In the genomic region with DNA sequence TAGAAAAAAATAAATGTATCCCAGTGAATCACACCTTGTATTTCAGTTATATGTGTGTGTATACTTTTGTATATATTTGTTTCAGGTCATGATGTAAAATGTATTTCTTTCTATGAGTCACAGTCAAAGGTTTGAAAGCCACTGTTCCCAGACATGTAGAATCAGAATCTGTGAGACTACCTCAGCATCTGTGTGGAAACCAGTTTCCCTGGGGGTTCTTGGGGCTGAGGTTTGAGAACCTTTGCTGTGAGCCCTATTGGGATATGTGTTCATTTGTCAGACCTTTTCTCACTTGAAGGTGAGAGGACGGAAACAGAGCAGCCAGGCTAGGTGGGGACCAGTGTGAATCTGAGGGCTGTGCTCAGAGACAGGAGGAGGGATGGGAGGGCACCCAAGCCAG, we compare ENCODE assay signal across 13 cellular contexts.
DNase-seq lines count a peak whose midpoint lies in the region; ATAC-seq, FAIRE-seq and TF ChIP-seq lines count a peak whose summit lies in the region.
"Had no signal": no experiment of that assay in that cellular context is flagged by ENCODE, and none has a peak within 500 bp of the region (broad histone marks: within the 10 kb centered on the region; RNA-seq: fewer than 3 reads in every experiment).

No MANE protein-coding gene starts in this region.

- peaks cover 59% of the 10 kb centered on the region for H3F3A ChIP-seq in SK-N-SH (replicated peaks; ENCODE audit: insufficient read depth)

- peak overlapping the region; percentile 62; the same call in 1 of the 2 replicates for H3K9ac ChIP-seq in SK-N-SH

- CTCF ChIA-PET in SK-N-SH (lab: Yijun Ruan, JAX) = no interaction called here

- no peak for TF ChIP-seq EP300 in SK-N-SH (IDR thresholded peaks at IDR 0.05; ENCODE audit: borderline replicate concordance in 1 of 2, low read depth in 1 of 2, low read length in 1 of 2)

- TF ChIP-seq CTCF in SK-N-SH (IDR thresholded peaks at IDR 0.05) = no peak
- no peak for TF ChIP-seq CTCF in bronchial epithelial cell (IDR thresholded peaks at IDR 0.05; ENCODE audit: insufficient read depth, low read length, severe bottlenecking)

- H3K36me3 Mint-ChIP-seq in stimulated activated effector memory CD8-positive, alpha-beta T cell treated with anti-CD3 and anti-CD28 coated beads, Interleukin-12 subunit alpha, Interleukin-12 subunit beta, amount 100 ng/mL, for 72 hours = peaks cover 18% of the 10 kb centered on the region
- H3K36me3 Mint-ChIP-seq in T-helper 2 cell treated with Interferon-gamma antibody and Interleukin-4, amounts not matched to agents 5 μg/mL and 100 μg/mL, for 36 hours (ENCODE audit: low read depth) = no peaks in the 10 kb centered on the region

- peaks cover 51% of the 10 kb centered on the region for H3K79me2 ChIP-seq in SK-N-SH (ENCODE audit: insufficient read depth)

- no peaks in the 10 kb centered on the region for H3K9me2 ChIP-seq in SK-N-SH

- H3K4me1 Mint-ChIP-seq in stimulated activated effector memory CD8-positive, alpha-beta T cell treated with anti-CD3 and anti-CD28 coated beads, Interleukin-12 subunit alpha, Interleukin-12 subunit beta, amount 100 ng/mL, for 72 hours = peaks cover 13% of the 10 kb centered on the region
- H3K4me1 Mint-ChIP-seq in T-helper 2 cell treated with Interferon-gamma antibody and Interleukin-4, amounts not matched to agents 5 μg/mL and 100 μg/mL, for 36 hours (ENCODE audit: low read depth) = no peaks in the 10 kb centered on the region

- TF ChIP-seq RAD21 in SK-N-SH (IDR thresholded peaks at IDR 0.05; ENCODE audit: low read length) = no peak

- no peaks in the 10 kb centered on the region for H3K27me3 Mint-ChIP-seq in T-helper 2 cell treated with Interferon-gamma antibody and Interleukin-4, amounts not matched to agents 5 μg/mL and 100 μg/mL, for 36 hours (ENCODE audit: low read depth)

- no peak overlapping the region for H3K4me3 ChIP-seq in SK-N-SH (ENCODE audit: low read depth in 2 of 2, low read length in 1 of 2)
- H3K4me3 ChIP-seq in bronchial epithelial cell (ENCODE audit: low read depth, low read length) = no peak overlapping the region
- H3K4me3 ChIP-seq: upper lobe of right lung had no signal

- peaks cover 0 to 6% of the 10 kb centered on the region in 2 experiments for H3K36me3 ChIP-seq in SK-N-SH (replicated peaks in 1 of 2; ENCODE audit: control insufficient read depth in 1 of 2, insufficient read depth in 2 of 2, low read length in 1 of 2)
- H3K36me3 ChIP-seq in bronchial epithelial cell (ENCODE audit: control insufficient read depth, insufficient read depth, low read length) = no peaks in the 10 kb centered on the region

- FAIRE-seq in bronchial epithelial cell (lab: Jason Lieb, UNC) = no peak

- WGBS in SK-N-SH (ENCODE audit: low lambda C conversion rate) = 100% methylated on average over 1 of the region's 1 CpG

- peak overlapping the region; percentile 78 to 91; a peak in 3 of 4 replicates for H3K27ac ChIP-seq in SK-N-SH (ENCODE audit: low read depth in 2 of 2, low read length in 1 of 2)
- H3K27ac ChIP-seq: 22Rv1 had no signal

- peaks cover 13 to 74% of the 10 kb centered on the region in 2 experiments for H3K4me1 ChIP-seq in SK-N-SH (ENCODE audit: control insufficient read depth in 1 of 2, insufficient read depth in 2 of 2, low read depth in 1 of 2, low read length in 1 of 2)

- DNase-seq in SK-N-SH (no peak), bronchial epithelial cell (ENCODE audit: low read depth) (peak; percentile 87), NCI-H748 (lab: John Stamatoyannopoulos, UW; ENCODE audit: unreplicated experiment) (no peak), medulla oblongata (ENCODE audit: extremely low spot score) (no peak)
- no peak for DNase-seq in stimulated activated effector memory CD8-positive, alpha-beta T cell treated with anti-CD3 and anti-CD28 coated beads, Interleukin-12 subunit alpha, Interleukin-12 subunit beta, amount 100 ng/mL, for 72 hours (ENCODE audit: low spot score in 2 of 2)
- DNase-seq in T-helper 2 cell treated with Interferon-gamma antibody and Interleukin-4, amounts not matched to agents 5 μg/mL and 100 μg/mL, for 36 hours (ENCODE audit: low spot score) = no peak
- DNase-seq: activated CD4-positive, alpha-beta T cell treated with anti-CD3 and anti-CD28 coated beads for 4 hours; islet precursor cell; NCI-H69; upper lobe of right lung had no signal

- no peak overlapping the region for H3K27ac Mint-ChIP-seq in stimulated activated effector memory CD8-positive, alpha-beta T cell treated with anti-CD3 and anti-CD28 coated beads, Interleukin-12 subunit alpha, Interleukin-12 subunit beta, amount 100 ng/mL, for 72 hours
- no peak overlapping the region for H3K27ac Mint-ChIP-seq in T-helper 2 cell treated with Interferon-gamma antibody and Interleukin-4, amounts not matched to agents 5 μg/mL and 100 μg/mL, for 36 hours

- ATAC-seq in SK-N-SH treated with all-trans-retinoic acid at 6 μM for 48 hours = no peak
- peak; percentile 52 for ATAC-seq in HG03097 (IDR thresholded peaks at IDR 0.05; ENCODE audit: low FRiP score, unreplicated experiment)
- peak; percentile 81 for ATAC-seq in stimulated activated effector memory CD8-positive, alpha-beta T cell treated with anti-CD3 and anti-CD28 coated beads, Interleukin-12 subunit alpha, Interleukin-12 subunit beta, amount 100 ng/mL, for 72 hours
- ATAC-seq: upper lobe of right lung had no signal

- peak overlapping the region; percentile 68; the same call in 1 of the 2 replicates for H3K4me2 ChIP-seq in SK-N-SH

- H2AFZ ChIP-seq in SK-N-SH (ENCODE audit: low read depth) = no peak overlapping the region

- H4K20me1 ChIP-seq in SK-N-SH (ENCODE audit: insufficient read depth) = no peaks in the 10 kb centered on the region

- no peak overlapping the region for H3K4me3 Mint-ChIP-seq in stimulated activated effector memory CD8-positive, alpha-beta T cell treated with anti-CD3 and anti-CD28 coated beads, Interleukin-12 subunit alpha, Interleukin-12 subunit beta, amount 100 ng/mL, for 72 hours
- no peak overlapping the region for H3K4me3 Mint-ChIP-seq in T-helper 2 cell treated with Interferon-gamma antibody and Interleukin-4, amounts not matched to agents 5 μg/mL and 100 μg/mL, for 36 hours

- POLR2A ChIA-PET in SK-N-SH (lab: Yijun Ruan, JAX) = no interaction called here

- H3K9me3 ChIP-seq in SK-N-SH = no peaks in the 10 kb centered on the region
- H3K9me3 ChIP-seq: upper lobe of right lung had no signal

- no peaks in the 10 kb centered on the region for H3K9me3 Mint-ChIP-seq in stimulated activated effector memory CD8-positive, alpha-beta T cell treated with anti-CD3 and anti-CD28 coated beads, Interleukin-12 subunit alpha, Interleukin-12 subunit beta, amount 100 ng/mL, for 72 hours
- no peaks in the 10 kb centered on the region for H3K9me3 Mint-ChIP-seq in T-helper 2 cell treated with Interferon-gamma antibody and Interleukin-4, amounts not matched to agents 5 μg/mL and 100 μg/mL, for 36 hours

- H3K27me3 ChIP-seq in SK-N-SH (ENCODE audit: insufficient read depth) (no peaks in the 10 kb centered on the region), bronchial epithelial cell (ENCODE audit: control insufficient read depth, insufficient read depth, low read length) (no peaks in the 10 kb centered on the region)
- H3K27me3 ChIP-seq: upper lobe of right lung had no signal

TF ChIP-seq in SK-N-SH, 30 proteins besides CTCF, POLR2A, EP300 and RAD21 (continues in another document):
- TF ChIP-seq GATA2 (CRISPR knock-in tag; IDR thresholded peaks at IDR 0.05) (no peak), RFX5 (IDR thresholded peaks at IDR 0.05; ENCODE audit: low read length) (no peak), POLR2AphosphoS5 (IDR thresholded peaks at IDR 0.05; ENCODE audit: low read depth, low read length) (no peak), TCF12 (IDR thresholded peaks at IDR 0.05) (no peak)

TF ChIP-seq in SK-N-SH treated with all-trans-retinoic acid at 6 μM for 48 hours, 23 proteins besides CTCF, POLR2A, EP300 and RAD21:
- no peak for TF ChIP-seq SNAI2 (CRISPR knock-in tag; IDR thresholded peaks at IDR 0.05)
- TF ChIP-seq ZNF70 (CRISPR knock-in tag; IDR thresholded peaks at IDR 0.05) = no peak
- no peak for TF ChIP-seq ESRRG (CRISPR knock-in tag; IDR thresholded peaks at IDR 0.05)
- TF ChIP-seq ARNTL (CRISPR knock-in tag; IDR thresholded peaks at IDR 0.05; ENCODE audit: borderline replicate concordance, low read depth) = no peak
- no peak for TF ChIP-seq BACH2 (CRISPR knock-in tag; IDR thresholded peaks at IDR 0.05; ENCODE audit: borderline replicate concordance)
- TF ChIP-seq ZC3H10 (CRISPR knock-in tag; IDR thresholded peaks at IDR 0.05) = no peak
- TF ChIP-seq ZNF565 (CRISPR knock-in tag; conservative IDR thresholded peaks at IDR 0.05; ENCODE audit: low read depth) = no peak
- no peak for TF ChIP-seq GLIS3 (CRISPR knock-in tag; IDR thresholded peaks at IDR 0.05)
- TF ChIP-seq, protein P1, sequence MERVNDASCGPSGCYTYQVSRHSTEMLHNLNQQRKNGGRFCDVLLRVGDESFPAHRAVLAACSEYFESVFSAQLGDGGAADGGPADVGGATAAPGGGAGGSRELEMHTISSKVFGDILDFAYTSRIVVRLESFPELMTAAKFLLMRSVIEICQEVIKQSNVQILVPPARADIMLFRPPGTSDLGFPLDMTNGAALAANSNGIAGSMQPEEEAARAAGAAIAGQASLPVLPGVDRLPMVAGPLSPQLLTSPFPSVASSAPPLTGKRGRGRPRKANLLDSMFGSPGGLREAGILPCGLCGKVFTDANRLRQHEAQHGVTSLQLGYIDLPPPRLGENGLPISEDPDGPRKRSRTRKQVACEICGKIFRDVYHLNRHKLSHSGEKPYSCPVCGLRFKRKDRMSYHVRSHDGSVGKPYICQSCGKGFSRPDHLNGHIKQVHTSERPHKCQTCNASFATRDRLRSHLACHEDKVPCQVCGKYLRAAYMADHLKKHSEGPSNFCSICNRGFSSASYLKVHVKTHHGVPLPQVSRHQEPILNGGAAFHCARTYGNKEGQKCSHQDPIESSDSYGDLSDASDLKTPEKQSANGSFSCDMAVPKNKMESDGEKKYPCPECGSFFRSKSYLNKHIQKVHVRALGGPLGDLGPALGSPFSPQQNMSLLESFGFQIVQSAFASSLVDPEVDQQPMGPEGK (CRISPR knock-in tag; IDR thresholded peaks at IDR 0.05; ENCODE audit: borderline replicate concordance) = no peak
TF ChIP-seq in SK-N-SH treated with all-trans-retinoic acid at 6 μM for 48 hours: peak in this region for 0.
